Comparison of ENCODE assay signal across 15 cellular contexts in genomic region chr1:14782741-14783591, GRCh38.
DNase-seq lines count a peak whose midpoint lies in the region; ATAC-seq and TF ChIP-seq lines count a peak whose summit lies in the region.
"Had no signal": no experiment of that assay in that cellular context is flagged by ENCODE, and none has a peak within 500 bp of the region (broad histone marks: within the 10 kb centered on the region; RNA-seq: fewer than 3 reads in every experiment).

No MANE protein-coding gene starts in this region.

- H3K27ac ChIP-seq in MM.1S (ENCODE audit: low read length): no peak overlapping the region
- no peak overlapping the region for H3K27ac ChIP-seq in neural cell (ENCODE audit: low read length)
- H3K27ac ChIP-seq: dorsolateral prefrontal cortex had no signal

- TF ChIP-seq RAD21 in neural cell (conservative IDR thresholded peaks at IDR 0.05): no peak

- no peaks in the 10 kb centered on the region for H4K20me1 ChIP-seq in MM.1S (ENCODE audit: insufficient read depth, low read length)
- no peaks in the 10 kb centered on the region for H4K20me1 ChIP-seq in neural cell (ENCODE audit: insufficient read depth)

- TF ChIP-seq CTCF in MM.1S (IDR thresholded peaks at IDR 0.05; ENCODE audit: low read length): peak; percentile 13; the same call in 1 of the 2 replicates
- TF ChIP-seq CTCF in astrocyte of the spinal cord (IDR thresholded peaks at IDR 0.05; ENCODE audit: low read depth, low read length): peak; percentile 9
- TF ChIP-seq CTCF in neural cell (IDR thresholded peaks at IDR 0.05; ENCODE audit: poor library complexity, severe bottlenecking): peak; percentile 48

- H3K27me3 ChIP-seq in MM.1S (replicated peaks; ENCODE audit: insufficient read depth, low read length) (no peaks in the 10 kb centered on the region), neural cell (ENCODE audit: insufficient read depth, low read depth, low read length) (no peaks in the 10 kb centered on the region)
- H3K27me3 ChIP-seq: dorsolateral prefrontal cortex, MG63 had no signal

- in situ Hi-C loops in astrocyte of the spinal cord (cut with HindIII; ENCODE audit: low sequenced_read_pairs): no loop called here

- H3K36me3 ChIP-seq in MM.1S (replicated peaks; ENCODE audit: insufficient read depth, low read length): no peaks in the 10 kb centered on the region
- no peaks in the 10 kb centered on the region for H3K36me3 ChIP-seq in neural cell (ENCODE audit: insufficient read depth, low read length)
- H3K36me3 ChIP-seq: MG63 had no signal

- H2AFZ ChIP-seq in MM.1S (ENCODE audit: low read length): no peak overlapping the region
- no peak overlapping the region for H2AFZ ChIP-seq in neural cell (ENCODE audit: low read depth, low read length)

- TF ChIP-seq EP300 in neural cell (conservative IDR thresholded peaks at IDR 0.05; ENCODE audit: poor library complexity, severe bottlenecking): no peak

- H3K4me3 ChIP-seq in MM.1S (ENCODE audit: low read length) (no peak overlapping the region), astrocyte of the spinal cord (ENCODE audit: low read depth, low read length) (no peak overlapping the region), neural cell (ENCODE audit: low read length) (no peak overlapping the region)
- H3K4me3 ChIP-seq: dorsolateral prefrontal cortex, MG63 had no signal

- H3K9me3 ChIP-seq in MM.1S (replicated peaks; ENCODE audit: insufficient read depth, low read length) (no peaks in the 10 kb centered on the region), neural cell (ENCODE audit: low read length) (no peaks in the 10 kb centered on the region)
- H3K9me3 ChIP-seq: MG63 had no signal

- DNase-seq in Daoy (ENCODE audit: low read depth): peak; percentile 19
- DNase-seq in MM.1S: no peak
- no peak for DNase-seq in astrocyte of the spinal cord (ENCODE audit: low read depth, low spot score)
- DNase-seq in NCI-H446 (lab: John Stamatoyannopoulos, UW): no peak
- no peak for DNase-seq in activated T-cell treated with anti-CD3 and anti-CD28 coated beads, Interleukin-2, amount 50 U/mL, for 1 hour
- DNase-seq in GM19240 (ENCODE audit: insufficient read length, low spot score): no peak
- DNase-seq: CD4-positive, alpha-beta memory T cell; dorsolateral prefrontal cortex; foreskin fibroblast; islet precursor cell; MG63; NCI-H510A; RPMI8226 had no signal

- H3F3A ChIP-seq in MM.1S (ENCODE audit: insufficient read depth, low read length) (peaks cover 9% of the 10 kb centered on the region; the same call in 1 of the 2 replicates), neural cell (ENCODE audit: insufficient read depth, low read length, poor library complexity, severe bottlenecking) (no peaks in the 10 kb centered on the region)

- H3K9ac ChIP-seq in MM.1S (ENCODE audit: low read length) (no peak overlapping the region), neural cell (ENCODE audit: low read length) (no peak overlapping the region)

- ATAC-seq in HG03460 (IDR thresholded peaks at IDR 0.05; ENCODE audit: unreplicated experiment): no peak

- H3K9me2 ChIP-seq in MM.1S (replicated peaks; ENCODE audit: insufficient read depth, low read length): no peaks in the 10 kb centered on the region
- no peaks in the 10 kb centered on the region for H3K9me2 ChIP-seq in neural cell (ENCODE audit: insufficient read depth, low read length)

- no peak overlapping the region for H3K4me2 ChIP-seq in MM.1S (ENCODE audit: low read depth, low read length)
- no peak overlapping the region for H3K4me2 ChIP-seq in neural cell (ENCODE audit: low read length)

- peaks cover 13% of the 10 kb centered on the region for H3K4me1 ChIP-seq in MM.1S (ENCODE audit: low read length)

- H3K79me2 ChIP-seq in MM.1S (ENCODE audit: low read length) (no peaks in the 10 kb centered on the region), neural cell (replicated peaks; ENCODE audit: insufficient read depth, low read length) (no peaks in the 10 kb centered on the region)

TF ChIP-seq in neural cell, 6 proteins besides CTCF, POLR2A, EP300 and RAD21:
- TF ChIP-seq POLR2AphosphoS5 (IDR thresholded peaks at IDR 0.05) (no peak), MXI1 (conservative IDR thresholded peaks at IDR 0.05; ENCODE audit: poor library complexity, severe bottlenecking) (no peak), EZH2 (IDR thresholded peaks at IDR 0.05; ENCODE audit: borderline replicate concordance, insufficient read depth, low read length, poor library complexity, severe bottlenecking) (no peak), SMC3 (conservative IDR thresholded peaks at IDR 0.05; ENCODE audit: poor library complexity) (no peak), TAF1 (IDR thresholded peaks at IDR 0.05; ENCODE audit: low read depth) (no peak)
- TF ChIP-seq, protein P1, sequence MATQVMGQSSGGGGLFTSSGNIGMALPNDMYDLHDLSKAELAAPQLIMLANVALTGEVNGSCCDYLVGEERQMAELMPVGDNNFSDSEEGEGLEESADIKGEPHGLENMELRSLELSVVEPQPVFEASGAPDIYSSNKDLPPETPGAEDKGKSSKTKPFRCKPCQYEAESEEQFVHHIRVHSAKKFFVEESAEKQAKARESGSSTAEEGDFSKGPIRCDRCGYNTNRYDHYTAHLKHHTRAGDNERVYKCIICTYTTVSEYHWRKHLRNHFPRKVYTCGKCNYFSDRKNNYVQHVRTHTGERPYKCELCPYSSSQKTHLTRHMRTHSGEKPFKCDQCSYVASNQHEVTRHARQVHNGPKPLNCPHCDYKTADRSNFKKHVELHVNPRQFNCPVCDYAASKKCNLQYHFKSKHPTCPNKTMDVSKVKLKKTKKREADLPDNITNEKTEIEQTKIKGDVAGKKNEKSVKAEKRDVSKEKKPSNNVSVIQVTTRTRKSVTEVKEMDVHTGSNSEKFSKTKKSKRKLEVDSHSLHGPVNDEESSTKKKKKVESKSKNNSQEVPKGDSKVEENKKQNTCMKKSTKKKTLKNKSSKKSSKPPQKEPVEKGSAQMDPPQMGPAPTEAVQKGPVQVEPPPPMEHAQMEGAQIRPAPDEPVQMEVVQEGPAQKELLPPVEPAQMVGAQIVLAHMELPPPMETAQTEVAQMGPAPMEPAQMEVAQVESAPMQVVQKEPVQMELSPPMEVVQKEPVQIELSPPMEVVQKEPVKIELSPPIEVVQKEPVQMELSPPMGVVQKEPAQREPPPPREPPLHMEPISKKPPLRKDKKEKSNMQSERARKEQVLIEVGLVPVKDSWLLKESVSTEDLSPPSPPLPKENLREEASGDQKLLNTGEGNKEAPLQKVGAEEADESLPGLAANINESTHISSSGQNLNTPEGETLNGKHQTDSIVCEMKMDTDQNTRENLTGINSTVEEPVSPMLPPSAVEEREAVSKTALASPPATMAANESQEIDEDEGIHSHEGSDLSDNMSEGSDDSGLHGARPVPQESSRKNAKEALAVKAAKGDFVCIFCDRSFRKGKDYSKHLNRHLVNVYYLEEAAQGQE (IDR thresholded peaks at IDR 0.05; ENCODE audit: borderline replicate concordance): no peak
